In genomic region chrX:154918060-154918483, GRCh38 we compare ENCODE assay signal across 8 cellular contexts. TPM values are rescaled to one million over a fixed set of nuclear protein-coding genes. Genes with fewer than 3 reads are reported as not detected.
DNase-seq lines count a peak whose midpoint lies in the region; ATAC-seq and TF ChIP-seq lines count a peak whose summit lies in the region.

No MANE protein-coding gene starts in this region.

- intact Hi-C loops in posterior vena cava (cut with DNase I) = no loop called here

- H3K36me3 Mint-ChIP-seq in activated naive CD8-positive, alpha-beta T cell treated with anti-CD3 and anti-CD28 coated beads, Interleukin-2, amount 10 ng/mL, durations not matched to agents 7 days and 5 days = no peaks in the 10 kb centered on the region

- no peak overlapping the region for H3K27ac Mint-ChIP-seq in activated naive CD8-positive, alpha-beta T cell treated with anti-CD3 and anti-CD28 coated beads, Interleukin-2, amount 10 ng/mL, durations not matched to agents 7 days and 5 days

- peaks cover 7% of the 10 kb centered on the region for H3K27me3 Mint-ChIP-seq in activated naive CD8-positive, alpha-beta T cell treated with anti-CD3 and anti-CD28 coated beads, Interleukin-2, amount 10 ng/mL, durations not matched to agents 7 days and 5 days

- H3K4me3 ChIP-seq in Jurkat, Clone E6-1 (ENCODE audit: low read length) = peak overlapping the region; percentile 48
- no peak overlapping the region for H3K4me3 ChIP-seq in cardiac muscle cell

- DNase-seq in A172 (ENCODE audit: low spot score) = peak; percentile 75
- DNase-seq in GM10248 (ENCODE audit: extremely low spot score) = peak; percentile 31
- peak; percentile 29 for DNase-seq in Jurkat, Clone E6-1 (ENCODE audit: low read depth, low spot score)
- DNase-seq in OCI-M1 (lab: John Stamatoyannopoulos, UW) = peak; percentile 58
- DNase-seq in activated naive CD8-positive, alpha-beta T cell treated with anti-CD3 and anti-CD28 coated beads, Interleukin-2, amount 10 ng/mL, durations not matched to agents 7 days and 5 days = peak; percentile 31
- peak; percentile 62 to 89 for DNase-seq in cardiac muscle cell (ENCODE audit: low read depth in 1 of 2, low spot score in 1 of 2)
- peak; percentile 62 for DNase-seq in pons (ENCODE audit: low spot score)
- DNase-seq in posterior vena cava (ENCODE audit: low spot score) = no peak

- peaks cover 2% of the 10 kb centered on the region for H3K4me1 Mint-ChIP-seq in activated naive CD8-positive, alpha-beta T cell treated with anti-CD3 and anti-CD28 coated beads, Interleukin-2, amount 10 ng/mL, durations not matched to agents 7 days and 5 days

- H3K27ac ChIP-seq in cardiac muscle cell = no peak overlapping the region

- no peaks in the 10 kb centered on the region for H3K4me1 ChIP-seq in cardiac muscle cell (ENCODE audit: low read depth)

- TF ChIP-seq CTCF in GM10248 (IDR thresholded peaks at IDR 0.05; ENCODE audit: control extremely low read depth, extremely low read depth, low read depth, missing control alignments) = peak; percentile 52
- peak; percentile 61 for TF ChIP-seq CTCF in cardiac muscle cell (IDR thresholded peaks at IDR 0.05; ENCODE audit: low read depth, low read length)

- CTCF ChIA-PET in GM10248 (lab: Yijun Ruan, JAX) = interaction anchor here (0.7 to 2.1 kb wide), 32 partner anchors 9 to 298 kb away, joined by 3 to 25 read pairs (median 4); partner anchors contain the start of gene VBP1

- POLR2A ChIA-PET in GM10248 (lab: Yijun Ruan, JAX) = no interaction called here
- POLR2A ChIA-PET in activated naive CD8-positive, alpha-beta T cell treated with anti-CD3 and anti-CD28 coated beads, Interleukin-2, amount 10 ng/mL, durations not matched to agents 7 days and 5 days (lab: Charles Lee) = no interaction called here

- peak; percentile 39 for ATAC-seq in activated naive CD8-positive, alpha-beta T cell treated with anti-CD3 and anti-CD28 coated beads, Interleukin-2, amount 10 ng/mL, durations not matched to agents 7 days and 5 days (ENCODE audit: low read depth)

- peaks cover 1% of the 10 kb centered on the region for H3K9me3 Mint-ChIP-seq in activated naive CD8-positive, alpha-beta T cell treated with anti-CD3 and anti-CD28 coated beads, Interleukin-2, amount 10 ng/mL, durations not matched to agents 7 days and 5 days

- no peaks in the 10 kb centered on the region for H3K36me3 ChIP-seq in cardiac muscle cell

- H3K9me3 ChIP-seq in cardiac muscle cell (ENCODE audit: low read depth) = no peaks in the 10 kb centered on the region

- no peaks in the 10 kb centered on the region for H3K27me3 ChIP-seq in cardiac muscle cell

- H3K4me3 Mint-ChIP-seq in activated naive CD8-positive, alpha-beta T cell treated with anti-CD3 and anti-CD28 coated beads, Interleukin-2, amount 10 ng/mL, durations not matched to agents 7 days and 5 days = peak overlapping the region; percentile 70

RNA-seq across cellular contexts. Expression of gene F8A1, which starts 31.9 kb away (rescaled TPM):
- 13.2 and 13.3 TPM in 2 replicates for total RNA-seq in A172 (2014; rRNA removed; shearing (Covaris generic))
- 17.5 TPM for polyA plus RNA-seq in Jurkat, Clone E6-1 (2012; ENCODE audit: insufficient read depth, insufficient read length)
- 10 to 100 TPM; 47.9 to 50.5 TPM for total RNA-seq in activated naive CD8-positive, alpha-beta T cell treated with anti-CD3 and anti-CD28 coated beads, Interleukin-2, amount 10 ng/mL, durations not matched to agents 7 days and 5 days
- 16.0 and 16.8 TPM in 2 replicates for total RNA-seq in cardiac muscle cell
- polyA plus RNA-seq in cardiac muscle cell = 39.0 and 42.8 TPM in 2 replicates
- 10 to 100 TPM; 14.5 to 21.7 TPM for total RNA-seq in posterior vena cava
